19 cellular contexts compared by ENCODE assay signal in genomic region chr7:101664390-101664789, GRCh38.
"Had no signal": no experiment of that assay in that cellular context is flagged by ENCODE, and none has a peak within 500 bp of the region (broad histone marks: within the 10 kb centered on the region; RNA-seq: fewer than 3 reads in every experiment).

No MANE protein-coding gene starts in this region.

- ATAC-seq: esophagus mucosa; left lung; natural killer cell treated with Interleukin-12 subunit alpha and Interleukin-12 subunit beta and Interleukin-15 and Interleukin-18, amount 100 ng/mL, for 72 hours; right cardiac atrium; stimulated activated naive CD8-positive, alpha-beta T cell treated with anti-CD3 and anti-CD28 coated beads, Interleukin-15, amount 100 ng/mL, for 72 hours; T-cell had no signal

- H3K36me3 ChIP-seq: ascending aorta, brain microvascular endothelial cell, left lung, tibial artery, WERI-Rb-1 had no signal

- H3K27me3 ChIP-seq: ascending aorta, brain microvascular endothelial cell, left lung had no signal

- H3K27ac ChIP-seq: ascending aorta, brain microvascular endothelial cell, left lung, parathyroid adenoma, tibial artery, WERI-Rb-1 had no signal

- H3K9ac ChIP-seq: parathyroid adenoma had no signal

- H3K4me3 ChIP-seq: ascending aorta, left lung, lung, tibial artery had no signal

- H3K4me1 ChIP-seq: ascending aorta, left lung, parathyroid adenoma, tibial artery had no signal

- H3K9me3 ChIP-seq: ascending aorta, left lung, tibial artery had no signal

- DNase-seq: activated CD4-positive, alpha-beta T cell treated with anti-CD3 and anti-CD28 coated beads for 1 hour; activated gamma-delta T cell treated with Interleukin-2 at 50 U/mL for 16 hours; activated T-cell treated with anti-CD3 and anti-CD28 coated beads, Interleukin-2, amount 50 U/mL, for 1 hour; brain microvascular endothelial cell; caudate nucleus; effector memory CD4-positive, alpha-beta T cell; foreskin melanocyte; left lung; stimulated activated CD4-positive, alpha-beta T cell treated with anti-CD3 and anti-CD28 coated beads, Interleukin-12 subunit alpha, Interleukin-12 subunit beta, amount 100 ng/mL, for 4 hours; stimulated activated naive CD8-positive, alpha-beta T cell treated with anti-CD3 and anti-CD28 coated beads, Interleukin-15, amount 100 ng/mL, for 72 hours; T-cell; tibial artery; WERI-Rb-1 had no signal
